In the genomic region with DNA sequence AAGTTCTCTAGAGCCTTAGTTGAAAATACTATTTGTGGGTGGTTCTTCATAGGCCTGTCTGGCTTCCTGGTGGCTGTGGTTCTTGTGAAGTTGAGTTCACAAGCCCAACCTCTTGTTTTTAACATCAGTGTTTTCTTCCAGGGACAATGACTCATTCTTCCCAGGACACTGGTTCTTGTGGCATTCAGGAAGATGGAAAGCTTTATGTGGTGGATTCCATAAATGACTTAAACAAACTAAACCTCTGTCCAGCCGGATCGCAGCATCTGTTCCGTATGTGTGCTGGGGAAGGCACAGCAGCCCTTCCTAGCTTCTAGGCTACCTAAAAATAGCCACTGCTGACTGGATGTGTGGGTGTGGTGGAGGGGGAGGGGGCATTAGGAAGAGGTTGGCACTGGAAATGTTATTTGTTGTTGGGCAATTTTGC, we compare ENCODE assay signal across 11 cellular contexts. TPM values are rescaled to one million over a fixed set of nuclear protein-coding genes. Genes with fewer than 3 reads are reported as not detected.
DNase-seq lines count a peak whose midpoint lies in the region; ATAC-seq, FAIRE-seq and TF ChIP-seq lines count a peak whose summit lies in the region.
"Had no signal": no experiment of that assay in that cellular context is flagged by ENCODE, and none has a peak within 500 bp of the region (broad histone marks: within the 10 kb centered on the region; RNA-seq: fewer than 3 reads in every experiment).

No MANE protein-coding gene starts in this region.

- no peaks in the 10 kb centered on the region for H3K36me3 Mint-ChIP-seq in activated CD4-positive, alpha-beta T cell treated with anti-CD3 and anti-CD28 coated beads, Interleukin-2, amount 10 ng/mL, durations not matched to agents 24 days and 14 days (ENCODE audit: low read depth)

- no peak for FAIRE-seq in urothelium cell line (lab: Jason Lieb, UNC)

- H3K4me1 ChIP-seq in mammary epithelial cell (ENCODE audit: insufficient read depth, low read length) = peaks cover 28% of the 10 kb centered on the region

- H3K27ac Mint-ChIP-seq in activated CD4-positive, alpha-beta T cell treated with anti-CD3 and anti-CD28 coated beads, Interleukin-2, amount 10 ng/mL, durations not matched to agents 24 days and 14 days = peak overlapping the region; percentile 42

- intact Hi-C loops in activated CD4-positive, alpha-beta T cell treated with anti-CD3 and anti-CD28 coated beads, Interleukin-2, amount 10 ng/mL, durations not matched to agents 24 days and 14 days (cut with micrococcal nuclease) = no loop called here
- intact Hi-C loops in mammary epithelial cell (cut with micrococcal nuclease) = no loop called here

- no peak overlapping the region for H3K4me3 Mint-ChIP-seq in activated CD4-positive, alpha-beta T cell treated with anti-CD3 and anti-CD28 coated beads, Interleukin-2, amount 10 ng/mL, durations not matched to agents 24 days and 14 days

- dilution Hi-C loops in mammary epithelial cell (cut with HindIII; ENCODE audit: low sequenced_read_pairs) = no loop called here

- no peak overlapping the region for H3K4me3 ChIP-seq in mammary epithelial cell (replicated peaks in 1 of 3; ENCODE audit: insufficient read depth in 1 of 3, low read depth in 2 of 3, low read length in 3 of 3)
- H3K4me3 ChIP-seq in kidney epithelial cell (ENCODE audit: low read depth, low read length) = no peak overlapping the region

- H3K9me3 Mint-ChIP-seq in activated CD4-positive, alpha-beta T cell treated with anti-CD3 and anti-CD28 coated beads, Interleukin-2, amount 10 ng/mL, durations not matched to agents 24 days and 14 days = no peaks in the 10 kb centered on the region

- no peaks in the 10 kb centered on the region for H4K20me1 ChIP-seq in mammary epithelial cell (ENCODE audit: insufficient read depth, low read length)

- WGBS in mammary epithelial cell (ENCODE audit: low coverage, missing lambda C conversion rate) = 93% methylated on average over 3 of the region's 3 CpGs

- in situ Hi-C loops in mammary epithelial cell (cut with MboI; ENCODE audit: low sequenced_read_pairs in 2 of 2) = no loop called here

- CTCF ChIA-PET in mammary epithelial cell (lab: Charles Lee; ENCODE audit: low non-redundant PET) = no interaction called here

- H3K36me3 ChIP-seq in mammary epithelial cell (ENCODE audit: insufficient read depth, low read length) (no peaks in the 10 kb centered on the region), kidney epithelial cell (ENCODE audit: control insufficient read depth, insufficient read depth, low read length) (no peaks in the 10 kb centered on the region)

- peaks cover 7% of the 10 kb centered on the region for H3K4me1 Mint-ChIP-seq in activated CD4-positive, alpha-beta T cell treated with anti-CD3 and anti-CD28 coated beads, Interleukin-2, amount 10 ng/mL, durations not matched to agents 24 days and 14 days

- no peak for TF ChIP-seq CTCF in mammary epithelial cell (conservative IDR thresholded peaks at IDR 0.05 in 1 of 2, IDR thresholded peaks at IDR 0.05 in 1 of 2; ENCODE audit: extremely low read depth in 1 of 2, insufficient read depth in 1 of 2, low read depth in 1 of 2, low read length in 2 of 2)
- TF ChIP-seq CTCF in kidney epithelial cell (IDR thresholded peaks at IDR 0.05; ENCODE audit: insufficient read depth, low read length, poor library complexity, severe bottlenecking) = no peak

- H3K9ac ChIP-seq in mammary epithelial cell (ENCODE audit: insufficient read depth, low read length) = no peak overlapping the region

- no peak for DNase-seq in activated CD4-positive, alpha-beta T cell treated with anti-CD3 and anti-CD28 coated beads, Interleukin-2, amount 10 ng/mL, durations not matched to agents 24 days and 14 days
- DNase-seq in activated CD4-positive, alpha-beta T cell treated with anti-CD3 and anti-CD28 coated beads for 1 hour = no peak
- peak; percentile 35 for DNase-seq in mammary epithelial cell
- peak; percentile 82 for DNase-seq in kidney epithelial cell (ENCODE audit: low read depth)
- peak; percentile 70 for DNase-seq in urothelium cell line (ENCODE audit: low spot score)
- DNase-seq in retina = no peak
- DNase-seq: activated CD8-positive, alpha-beta memory T cell treated with anti-CD3 and anti-CD28 coated beads, Interleukin-2, amount 50 U/mL, for 48 hours; AML-193; stimulated activated CD4-positive, alpha-beta T cell treated with anti-CD3 and anti-CD28 coated beads, Interleukin-1b, Interleukin-23, amount 100 ng/mL, for 48 hours had no signal

- H3K79me2 ChIP-seq in mammary epithelial cell (ENCODE audit: insufficient read depth, low read length) = no peaks in the 10 kb centered on the region

- H3K9me3 ChIP-seq in mammary epithelial cell (replicated peaks; ENCODE audit: insufficient read depth, low read length) = no peaks in the 10 kb centered on the region

- no peak overlapping the region for H3K4me2 ChIP-seq in mammary epithelial cell (ENCODE audit: insufficient read depth, low read depth, low read length)

- H3K27me3 ChIP-seq in mammary epithelial cell (ENCODE audit: insufficient read depth, low read length) (no peaks in the 10 kb centered on the region), kidney epithelial cell (ENCODE audit: control insufficient read depth, insufficient read depth, low read length) (no peaks in the 10 kb centered on the region)

- no peaks in the 10 kb centered on the region for H3K27me3 Mint-ChIP-seq in activated CD4-positive, alpha-beta T cell treated with anti-CD3 and anti-CD28 coated beads, Interleukin-2, amount 10 ng/mL, durations not matched to agents 24 days and 14 days

- H2AFZ ChIP-seq in mammary epithelial cell (ENCODE audit: low read depth, low read length) = no peak overlapping the region

- H3K27ac ChIP-seq in mammary epithelial cell (ENCODE audit: insufficient read depth, low read depth, low read length) = no peak overlapping the region

- no TSS peak for BruUV-seq in mammary epithelial cell (replicated peaks; lab: Mats Ljungman, UMichigan)

- ATAC-seq in HG02588 (IDR thresholded peaks at IDR 0.05; ENCODE audit: unreplicated experiment) (no peak), HG02798 (IDR thresholded peaks at IDR 0.05; ENCODE audit: poor library complexity, unreplicated experiment) (no peak)

RNA-seq across cellular contexts. Expression of a gene that starts 3.9 kb away (rescaled TPM):
- 1.0 and 1.2 TPM in 2 replicates for total RNA-seq in activated CD4-positive, alpha-beta T cell treated with anti-CD3 and anti-CD28 coated beads, Interleukin-2, amount 10 ng/mL, durations not matched to agents 24 days and 14 days
- total RNA-seq in mammary epithelial cell (1 to 10 TPM in 1 of 2 donors, under 1 TPM in 1; 0.67 to 3.1 TPM), kidney epithelial cell (1.3 and 1.8 TPM in 2 replicates)
- polyA plus RNA-seq in mammary epithelial cell = 0.16 TPM
- polyA minus RNA-seq in mammary epithelial cell = not detected

RNA-seq across cellular contexts. Expression of a gene that starts 34.4 kb away (rescaled TPM):
- 70.7 and 72.8 TPM in 2 replicates for total RNA-seq in activated CD4-positive, alpha-beta T cell treated with anti-CD3 and anti-CD28 coated beads, Interleukin-2, amount 10 ng/mL, durations not matched to agents 24 days and 14 days
- total RNA-seq in mammary epithelial cell (10 to 100 TPM; 74.2 to 76.2 TPM), kidney epithelial cell (85.5 and 87.3 TPM in 2 replicates)
- 14.1 TPM for polyA plus RNA-seq in mammary epithelial cell
- polyA minus RNA-seq in mammary epithelial cell = 4.3 TPM

Comparison
In these comparisons a context has a peak if more than half of its experiments do, and no peak if none do; other contexts are left out.
1. DNase-seq: peak in mammary epithelial cell (single experiment), kidney epithelial cell (single experiment) and urothelium cell line (single experiment); none in activated CD4-positive, alpha-beta T cell treated with anti-CD3 and anti-CD28 coated beads, Interleukin-2, amount 10 ng/mL, durations not matched to agents 24 days and 14 days (single experiment), activated CD4-positive, alpha-beta T cell treated with anti-CD3 and anti-CD28 coated beads for 1 hour (single experiment) and retina (single experiment).